In genomic region chr5:78706381-78706780, GRCh38 we compare ENCODE assay signal across 1 cellular context.
TF ChIP-seq lines count a peak whose summit lies in the region.

No MANE protein-coding gene starts in this region.

TF ChIP-seq in GM23338, 12 proteins besides CTCF, POLR2A, EP300 and RAD21 (continued from another document):
- no peak for TF ChIP-seq ZNF462 (CRISPR knock-in tag; IDR thresholded peaks at IDR 0.05)
- TF ChIP-seq POLR2AphosphoS5 (IDR thresholded peaks at IDR 0.05; ENCODE audit: low read depth) = no peak
- TF ChIP-seq STAT1 (IDR thresholded peaks at IDR 0.05; ENCODE audit: unreplicated experiment) = no peak
- TF ChIP-seq JUNB (IDR thresholded peaks at IDR 0.05; ENCODE audit: unreplicated experiment) = no peak
- no peak for TF ChIP-seq EZH2 (IDR thresholded peaks at IDR 0.05; ENCODE audit: low read depth, unreplicated experiment)
- TF ChIP-seq CREB1 (CRISPR knock-in tag; IDR thresholded peaks at IDR 0.05; ENCODE audit: low read depth) = no peak
- no peak for TF ChIP-seq EZH2phosphoT487 (IDR thresholded peaks at IDR 0.05; ENCODE audit: unreplicated experiment)
